23 cellular contexts compared by ENCODE assay signal in genomic region chr2:162435157-162435556, GRCh38.
DNase-seq lines count a peak whose midpoint lies in the region; ATAC-seq, FAIRE-seq and TF ChIP-seq lines count a peak whose summit lies in the region.
"Had no signal": no experiment of that assay in that cellular context is flagged by ENCODE, and none has a peak within 500 bp of the region (broad histone marks: within the 10 kb centered on the region; RNA-seq: fewer than 3 reads in every experiment).

No MANE protein-coding gene starts in this region.

- ATAC-seq in HepG2 (no peak; the same call in 2 of the 3 replicates), right lobe of liver (no peak), heart left ventricle (no peak), HG02870 (IDR thresholded peaks at IDR 0.05; ENCODE audit: unreplicated experiment) (no peak)
- ATAC-seq: GM12878 had no signal

- WGBS in HepG2 (ENCODE audit: low lambda C conversion rate) = 36% methylated on average over 12 of the region's 12 CpGs
- WGBS in right lobe of liver (ENCODE audit: insufficient coverage, low coverage, low lambda C conversion rate, missing lambda C conversion rate) = 86% methylated on average over 12 of the region's 12 CpGs
- WGBS in smooth muscle cell (ENCODE audit: low lambda C conversion rate) = 91% methylated on average over 12 of the region's 12 CpGs
- WGBS in heart left ventricle, 4 donors = 94 to 96% (median 96%) methylated on average over 12 of the region's 12 CpGs

- H3K27ac ChIP-seq in HepG2 (ENCODE audit: extremely low read length, insufficient read depth, low read length) (no peak overlapping the region), right lobe of liver (no peak overlapping the region), smooth muscle cell (ENCODE audit: low read depth) (no peak overlapping the region), heart left ventricle (no peak overlapping the region)
- H3K27ac ChIP-seq: BLaER1 had no signal

- H3K9ac ChIP-seq in HepG2 (ENCODE audit: insufficient read depth, low read depth, low read length) (no peak overlapping the region), smooth muscle cell (ENCODE audit: low read depth) (no peak overlapping the region)
- H3K9ac ChIP-seq: BLaER1 had no signal

- TF ChIP-seq POLR2A in HepG2 (IDR thresholded peaks at IDR 0.05; ENCODE audit: insufficient read depth in 1 of 2, low read depth in 2 of 2, low read length in 2 of 2) = no peak
- no peak for TF ChIP-seq POLR2A in right lobe of liver (IDR thresholded peaks at IDR 0.05)
- no peak for TF ChIP-seq POLR2A in heart left ventricle (IDR thresholded peaks at IDR 0.05)

- H3K4me3 ChIP-seq in HepG2 (replicated peaks in 1 of 3; ENCODE audit: insufficient read depth in 1 of 3, low read depth in 2 of 3, low read length in 3 of 3) (no peak overlapping the region), right lobe of liver (no peak overlapping the region), smooth muscle cell (no peak overlapping the region), heart left ventricle (no peak overlapping the region)
- H3K4me3 ChIP-seq: BLaER1, GM12878 had no signal

- no peak for FAIRE-seq in HepG2 (lab: Jason Lieb, UNC)
- peak; percentile 33 for FAIRE-seq in HTR-8/SVneo (lab: Jason Lieb, UNC)
- FAIRE-seq: A204.1, GM12878, GM12892, GM19239 had no signal

- intact Hi-C loops in HepG2 (cut with micrococcal nuclease; ENCODE audit: unreplicated experiment) (no loop called here), right lobe of liver (cut with DNase I) (no loop called here), heart left ventricle (cut with DNase I) (no loop called here)

- H3K79me2 ChIP-seq in HepG2 (ENCODE audit: insufficient read depth, low read length) (no peaks in the 10 kb centered on the region), smooth muscle cell (ENCODE audit: low read depth) (no peaks in the 10 kb centered on the region)

- H3K36me3 ChIP-seq in HepG2 (replicated peaks in 1 of 2; ENCODE audit: control insufficient read depth in 1 of 2, insufficient read depth in 2 of 2, low read length in 2 of 2) (no peaks in the 10 kb centered on the region), right lobe of liver (no peaks in the 10 kb centered on the region), smooth muscle cell (ENCODE audit: low read depth) (no peaks in the 10 kb centered on the region), heart left ventricle (no peaks in the 10 kb centered on the region)
- H3K36me3 ChIP-seq: BE2C, BLaER1 had no signal

- H2AFZ ChIP-seq in HepG2 (ENCODE audit: low read length) (no peak overlapping the region), smooth muscle cell (ENCODE audit: low read depth) (no peak overlapping the region)

- in situ Hi-C loops in HepG2 (cut with HindIII; ENCODE audit: extremely low pct_ligation_motif_present, low pct_unique_long_range_greater_than_20kb) = no loop called here

- TF ChIP-seq EP300 in HepG2 (IDR thresholded peaks at IDR 0.05; ENCODE audit: low read depth in 2 of 2, low read length in 2 of 2) (no peak), HepG2 (CRISPR knock-in tag; IDR thresholded peaks at IDR 0.05; ENCODE audit: borderline replicate concordance) (no peak)

- H4K20me1 ChIP-seq in HepG2 (ENCODE audit: insufficient read depth, low read length) (no peaks in the 10 kb centered on the region), smooth muscle cell (ENCODE audit: low read depth) (no peaks in the 10 kb centered on the region)
- H4K20me1 ChIP-seq: BLaER1 had no signal

- H3F3A ChIP-seq in smooth muscle cell (ENCODE audit: low read depth) = no peaks in the 10 kb centered on the region

- POLR2A ChIA-PET in HepG2 (lab: Yijun Ruan, JAX) = no interaction called here

- no peak for DNase-seq in HepG2 (ENCODE audit: low spot score)
- no peak for DNase-seq in right lobe of liver
- no peak for DNase-seq in HTR-8/SVneo (ENCODE audit: insufficient read length, low spot score)
- no peak for DNase-seq in smooth muscle cell (lab: John Stamatoyannopoulos, UW; ENCODE audit: unreplicated experiment)
- DNase-seq in heart left ventricle = no peak
- DNase-seq: 8988T; ACHN; BE2C; C1 segment of cervical spinal cord; CD4-positive, alpha-beta memory T cell; CD4-positive, CD25-positive, alpha-beta regulatory T cell; CD8-positive, alpha-beta memory T cell; COR-L47; DMS 273 treated with DMSO at 0.1 percent for 48 hours; DMS79; DND-41; GDM1 had no signal

- BruUV-seq in HepG2 (replicated peaks; lab: Mats Ljungman, UMichigan) = no TSS peak

- H3K4me1 ChIP-seq in HepG2 (ENCODE audit: insufficient read depth, low read length) = peaks cover 15% of the 10 kb centered on the region
- H3K4me1 ChIP-seq in right lobe of liver = no peaks in the 10 kb centered on the region
- peaks cover 3% of the 10 kb centered on the region for H3K4me1 ChIP-seq in smooth muscle cell (ENCODE audit: low read depth)
- peaks cover 0 to 3% (median 0%) of the 10 kb centered on the region in 12 donors for H3K4me1 ChIP-seq in heart left ventricle
- H3K4me1 ChIP-seq: BE2C, BLaER1 had no signal

- CTCF ChIA-PET in HepG2 (lab: Yijun Ruan, JAX; ENCODE audit: low intra/inter-chr PET ratio, low total read pairs) = no interaction called here

- H3K9me3 ChIP-seq in HepG2 (ENCODE audit: low read length) (no peaks in the 10 kb centered on the region), right lobe of liver (no peaks in the 10 kb centered on the region), smooth muscle cell (replicated peaks; ENCODE audit: low read depth) (no peaks in the 10 kb centered on the region), heart left ventricle (peaks cover 0 to 4% (median 0%) of the 10 kb centered on the region in 12 donors)
- H3K9me3 ChIP-seq: BE2C, BLaER1 had no signal

- TF ChIP-seq RAD21 in HepG2 (CRISPR knock-in tag; IDR thresholded peaks at IDR 0.05) = no peak

- H3K4me2 ChIP-seq in HepG2 (ENCODE audit: low read depth, low read length) (0 out of 2 replicates have a peak overlapping the region, but pooled peaks have one; percentile 9), smooth muscle cell (peak overlapping the region; percentile 41)
- H3K4me2 ChIP-seq: BLaER1 had no signal

- H3K27me3 ChIP-seq in HepG2 (ENCODE audit: control insufficient read depth in 1 of 2, insufficient read depth in 2 of 2, low read length in 2 of 2) (no peaks in the 10 kb centered on the region; a peak in 1 of 5 replicates), right lobe of liver (no peaks in the 10 kb centered on the region), smooth muscle cell (ENCODE audit: low read depth) (no peaks in the 10 kb centered on the region), heart left ventricle (no peaks in the 10 kb centered on the region)
- H3K27me3 ChIP-seq: BE2C, BLaER1 had no signal

- TF ChIP-seq CTCF in HepG2 (CRISPR knock-in tag; IDR thresholded peaks at IDR 0.05) (no peak), right lobe of liver (IDR thresholded peaks at IDR 0.05) (no peak), smooth muscle cell (IDR thresholded peaks at IDR 0.05; ENCODE audit: borderline replicate concordance, insufficient read depth, poor library complexity, severe bottlenecking) (no peak), heart left ventricle (IDR thresholded peaks at IDR 0.05) (no peak)

TF ChIP-seq in HepG2, 621 proteins besides CTCF, POLR2A, EP300 and RAD21:
- TF ChIP-seq CREB1 (IDR thresholded peaks at IDR 0.05) (peak; percentile 66), CREB1 (CRISPR knock-in tag; IDR thresholded peaks at IDR 0.05) (no peak), KDM5B (CRISPR knock-in tag; IDR thresholded peaks at IDR 0.05; ENCODE audit: borderline replicate concordance) (no peak)
